Comparison of ENCODE assay signal across 9 cellular contexts in the genomic region with DNA sequence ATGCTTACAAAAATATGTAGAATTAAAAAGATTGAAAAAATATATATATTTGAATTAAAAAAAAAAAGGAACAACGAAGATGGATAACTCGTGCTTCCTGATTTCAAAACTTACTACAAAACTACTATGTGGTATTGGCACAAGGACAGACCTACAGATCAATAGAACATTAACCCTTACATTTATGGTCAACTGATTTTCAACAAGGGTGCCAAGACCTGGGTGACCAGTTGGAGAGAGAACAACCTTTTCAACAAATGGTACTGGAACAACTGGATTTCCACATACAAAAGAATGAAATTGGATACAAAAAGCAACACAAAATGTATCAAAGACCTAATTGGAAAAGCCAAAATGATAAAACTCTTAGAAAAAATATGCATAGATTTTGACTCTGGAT.
"Had no signal": no experiment of that assay in that cellular context is flagged by ENCODE, and none has a peak within 500 bp of the region (broad histone marks: within the 10 kb centered on the region; RNA-seq: fewer than 3 reads in every experiment).

No MANE protein-coding gene starts in this region.

- H2AFZ ChIP-seq: GM23338 had no signal

- FAIRE-seq: H1, K562 had no signal

- H3K27ac ChIP-seq: HL-60 had no signal

- H3K4me2 ChIP-seq: GM23338 had no signal

- H3K4me3 ChIP-seq: GM23338, HAP-1, K562 had no signal

- ATAC-seq: HCT116, K562 had no signal

- DNase-seq: HFFc6, IMR-90, KG1 had no signal

- H3K9me3 ChIP-seq: HAP-1 had no signal
